Comparison of ENCODE assay signal across 8 cellular contexts in genomic region chr6:147203311-147204059, GRCh38. TPM values are rescaled to one million over a fixed set of nuclear protein-coding genes. Genes with fewer than 3 reads are reported as not detected.
DNase-seq lines count a peak whose midpoint lies in the region; ATAC-seq and TF ChIP-seq lines count a peak whose summit lies in the region.

No MANE protein-coding gene starts in this region.

- no peaks in the 10 kb centered on the region for H3K4me1 ChIP-seq in colonic mucosa
- peaks cover 5 to 40% of the 10 kb centered on the region in 2 donors for H3K4me1 ChIP-seq in left lung

- ATAC-seq in GM19023 (IDR thresholded peaks at IDR 0.05; ENCODE audit: unreplicated experiment) (peak; percentile 52), HG03175 (IDR thresholded peaks at IDR 0.05; ENCODE audit: unreplicated experiment) (peak; percentile 53), left lung (peak; percentile 76)

- no peak for TF ChIP-seq CTCF in AG09319 (IDR thresholded peaks at IDR 0.05; ENCODE audit: low read depth, low read length)
- TF ChIP-seq CTCF in colonic mucosa (IDR thresholded peaks at IDR 0.05), result no peak
- no peak for TF ChIP-seq CTCF in left lung (IDR thresholded peaks at IDR 0.05)

- H3K4me3 ChIP-seq in colonic mucosa (peak overlapping the region; percentile 75), left lung (peak overlapping the region; percentile 72 to 88)

- H3K9me3 ChIP-seq in colonic mucosa, result no peaks in the 10 kb centered on the region
- H3K9me3 ChIP-seq in left lung, result no peaks in the 10 kb centered on the region

- H3K27me3 ChIP-seq in colonic mucosa (no peaks in the 10 kb centered on the region), left lung (no peaks in the 10 kb centered on the region)

- H3K27ac ChIP-seq in colonic mucosa, result peak overlapping the region; percentile 97
- peak overlapping the region; percentile 95 to 96 for H3K27ac ChIP-seq in left lung

- peak overlapping the region; percentile 92 to 100 for H3K9ac ChIP-seq in colonic mucosa (ENCODE audit: low read depth in 2 of 2, low read length in 2 of 2)

- intact Hi-C loops in colonic mucosa (cut with DNase I), result no loop called here
- intact Hi-C loops in left lung (cut with DNase I), result no loop called here

- DNase-seq in AG09319 (ENCODE audit: extremely low read depth, low read depth) (peak; percentile 57), NCI-H446 treated with DMSO at 0.1 percent for 48 hours (lab: John Stamatoyannopoulos, UW) (peak; percentile 58), colonic mucosa (peak; percentile 62), left lung (peak; percentile 73 to 94)
- peak; percentile 59 to 72 for DNase-seq in activated CD4-positive, alpha-beta T cell treated with anti-CD3 and anti-CD28 coated beads for 4 hours
- DNase-seq in stimulated activated CD4-positive, alpha-beta T cell treated with anti-CD3 and anti-CD28 coated beads, Interleukin-2, amount 100 ng/mL, for 24 hours, result peak; percentile 68 to 72

- no peaks in the 10 kb centered on the region for H3K36me3 ChIP-seq in colonic mucosa
- H3K36me3 ChIP-seq in left lung, result no peaks in the 10 kb centered on the region

RNA-seq across cellular contexts. Expression of gene STXBP5, which starts 0.7 kb away (rescaled TPM):
- total RNA-seq in colonic mucosa (10 to 100 TPM; 45.8 to 52.3 TPM), left lung (10 to 100 TPM; 17.0 to 27.7 TPM)

Comparison
In these comparisons a context has a peak if more than half of its experiments do, and no peak if none do; other contexts are left out.
1. Peak in every context shown above with its lines: DNase-seq, ATAC-seq, H3K4me3 ChIP-seq and H3K27ac ChIP-seq.